8 cellular contexts compared by ENCODE assay signal in genomic region chr2:26244479-26245230, GRCh38. TPM values are rescaled to one million over a fixed set of nuclear protein-coding genes. Genes with fewer than 3 reads are reported as not detected.
DNase-seq lines count a peak whose midpoint lies in the region; ATAC-seq and TF ChIP-seq lines count a peak whose summit lies in the region.

Gene HADHA, minus strand, starts transcription at chr2:26244632. Its CDS starts 36 bp downstream, at chr2:26244596.
Gene HADHB, plus strand, starts transcription at chr2:26244939. Its CDS starts 9,316 bp downstream, at chr2:26254255.

- intact Hi-C loops in breast epithelium (cut with DNase I; ENCODE audit: low total_unique reads) = loop anchor here (10.0 kb wide), 1 partner anchor 80 kb away; no protein-coding TSS in a partner anchor

- peaks cover 0 to 8% of the 10 kb centered on the region in 2 donors for H3K4me1 ChIP-seq in breast epithelium
- H3K4me1 ChIP-seq in smooth muscle cell (ENCODE audit: low read depth) = peaks cover 8% of the 10 kb centered on the region

- H3K27ac ChIP-seq in VCaP (peak within 1 kb of the TSS; percentile 94), breast epithelium (peak within 1 kb of the TSS; percentile 98 to 99), smooth muscle cell (ENCODE audit: low read depth) (peak within 1 kb of the TSS; percentile 99)

- TF ChIP-seq POLR2A in breast epithelium (IDR thresholded peaks at IDR 0.05) = peak; percentile 72

- peaks cover 8% of the 10 kb centered on the region for H3F3A ChIP-seq in smooth muscle cell (ENCODE audit: low read depth)

- H3K4me3 ChIP-seq in breast epithelium (peak within 1 kb of the TSS; percentile 68 to 97 (median 83)), smooth muscle cell (peak within 1 kb of the TSS; percentile 89)

- under 1% methylated on average over 49 of the region's 51 CpGs for WGBS in smooth muscle cell (ENCODE audit: low lambda C conversion rate)

- peaks cover 71% of the 10 kb centered on the region for H4K20me1 ChIP-seq in smooth muscle cell (ENCODE audit: low read depth)

- TF ChIP-seq CTCF in VCaP (conservative IDR thresholded peaks at IDR 0.05) (peak; percentile 42), breast epithelium (IDR thresholded peaks at IDR 0.05) (peak; percentile 22 to 46 (median 34)), smooth muscle cell (IDR thresholded peaks at IDR 0.05; ENCODE audit: borderline replicate concordance, insufficient read depth, poor library complexity, severe bottlenecking) (no peak)

- peak; percentile 93 for DNase-seq in ACHN
- peak; percentile 94 for DNase-seq in NCI-H2171 treated with DMSO at 0.1 percent for 48 hours (lab: John Stamatoyannopoulos, UW)
- peak; percentile 84 for DNase-seq in breast epithelium (ENCODE audit: low spot score in 2 of 2)
- peak; percentile 88 for DNase-seq in iPS-NIHi11 (ENCODE audit: low spot score)
- DNase-seq in smooth muscle cell (lab: John Stamatoyannopoulos, UW; ENCODE audit: unreplicated experiment) = peak; percentile 67

- H3K9ac ChIP-seq in smooth muscle cell (ENCODE audit: low read depth) = peak within 1 kb of the TSS; percentile 99

- H2AFZ ChIP-seq in smooth muscle cell (ENCODE audit: low read depth) = peak within 1 kb of the TSS; percentile 84

- H3K9me3 ChIP-seq in breast epithelium (no peaks in the 10 kb centered on the region), smooth muscle cell (replicated peaks; ENCODE audit: low read depth) (no peaks in the 10 kb centered on the region)

- H3K4me2 ChIP-seq in smooth muscle cell = peak within 1 kb of the TSS; percentile 98

- in situ Hi-C loops in ACHN (cut with HindIII; ENCODE audit: low pct_ligation_motif_present, low pct_unique_long_range_greater_than_20kb, low sequenced_read_pairs) = no loop called here

- H3K36me3 ChIP-seq in breast epithelium (no peaks in the 10 kb centered on the region), smooth muscle cell (ENCODE audit: low read depth) (no peaks in the 10 kb centered on the region)

- H3K79me2 ChIP-seq in smooth muscle cell (ENCODE audit: low read depth) = peaks cover 94% of the 10 kb centered on the region

- H3K27me3 ChIP-seq in breast epithelium (no peaks in the 10 kb centered on the region), smooth muscle cell (ENCODE audit: low read depth) (no peaks in the 10 kb centered on the region)

- ATAC-seq in GM18861 (IDR thresholded peaks at IDR 0.05; ENCODE audit: unreplicated experiment) = peak; percentile 46
- ATAC-seq in HG03097 (IDR thresholded peaks at IDR 0.05; ENCODE audit: low FRiP score, unreplicated experiment) = peak; percentile 69

RNA-seq across cellular contexts. Expression of gene HADHA, which starts in this region (rescaled TPM):
- 100 to 1,000 TPM; 139 to 156 (median 141) TPM for total RNA-seq in breast epithelium
- total RNA-seq in smooth muscle cell = 96.9 and 104 TPM in 2 replicates
- polyA plus RNA-seq in smooth muscle cell = 90.1 and 111 TPM in 2 replicates

RNA-seq across cellular contexts. Expression of gene HADHB, which starts in this region (rescaled TPM):
- total RNA-seq in breast epithelium (100 to 1,000 TPM; 139 to 157 (median 147) TPM), smooth muscle cell (70.8 and 103 TPM in 2 replicates)
- 89.1 and 96.1 TPM in 2 replicates for polyA plus RNA-seq in smooth muscle cell

Comparison
In these comparisons a context has a peak if more than half of its experiments do, and no peak if none do; other contexts are left out.
1. Peak in every context shown above with its lines: DNase-seq, ATAC-seq, H3K4me3 ChIP-seq and H3K27ac ChIP-seq.